In genomic region chr11:3073029-3073435, GRCh38 we compare ENCODE assay signal across 2 cellular contexts.
TF ChIP-seq lines count a peak whose summit lies in the region.

No MANE protein-coding gene starts in this region.

TF ChIP-seq in Ishikawa, 13 proteins besides CTCF, POLR2A, EP300 and RAD21:
- 0 out of 2 replicates have a peak, but pooled peaks have one; percentile 21 for TF ChIP-seq CREB1 (IDR thresholded peaks at IDR 0.05; ENCODE audit: low read depth)
- TF ChIP-seq ZBTB7A (IDR thresholded peaks at IDR 0.05; ENCODE audit: low read depth) = no peak
- no peak for TF ChIP-seq EGR1 (IDR thresholded peaks at IDR 0.05)
- peak; percentile 98 for TF ChIP-seq TCF12 (IDR thresholded peaks at IDR 0.05; ENCODE audit: low read depth)
- TF ChIP-seq USF1 (IDR thresholded peaks at IDR 0.05) = no peak
- TF ChIP-seq YY1 (IDR thresholded peaks at IDR 0.05; ENCODE audit: low read depth) = peak; percentile 45; the same call in 1 of the 2 replicates
- peak; percentile 94 for TF ChIP-seq TEAD4 (IDR thresholded peaks at IDR 0.05)
- peak; percentile 72 for TF ChIP-seq MAX (IDR thresholded peaks at IDR 0.05)
- no peak for TF ChIP-seq TAF1 (IDR thresholded peaks at IDR 0.05; ENCODE audit: low read depth)
- peak; percentile 97 for TF ChIP-seq FOXM1 (IDR thresholded peaks at IDR 0.05; ENCODE audit: borderline replicate concordance, low read depth)
- peak; percentile 86 for TF ChIP-seq NFIC (IDR thresholded peaks at IDR 0.05)
- TF ChIP-seq REST (IDR thresholded peaks at IDR 0.05; ENCODE audit: low read depth) = no peak; the same call in 1 of the 2 replicates
- TF ChIP-seq CEBPB (IDR thresholded peaks at IDR 0.05) = peak; percentile 97

TF ChIP-seq in endothelial cell of umbilical vein, 7 proteins besides CTCF, POLR2A, EP300 and RAD21:
- TF ChIP-seq JUN (IDR thresholded peaks at IDR 0.05; ENCODE audit: borderline replicate concordance, insufficient read depth, insufficient read length, low read depth) (peak; percentile 85), POLR2AphosphoS5 (IDR thresholded peaks at IDR 0.05; ENCODE audit: insufficient read depth, low read depth, low read length) (no peak)
TF ChIP-seq in endothelial cell of umbilical vein: peak in this region for 1.
